8 cellular contexts compared by ENCODE assay signal in genomic region chr3:42118762-42119361, GRCh38. TPM values are rescaled to one million over a fixed set of nuclear protein-coding genes. Genes with fewer than 3 reads are reported as not detected.
DNase-seq lines count a peak whose midpoint lies in the region; ATAC-seq and TF ChIP-seq lines count a peak whose summit lies in the region.

No MANE protein-coding gene starts in this region.

- H3K27me3 ChIP-seq in body of pancreas = no peaks in the 10 kb centered on the region

- H3K27ac Mint-ChIP-seq in natural killer cell treated with Interleukin-12 subunit alpha and Interleukin-12 subunit beta and Interleukin-15 and Interleukin-18, amount 100 ng/mL, for 72 hours = no peak overlapping the region

- ATAC-seq in GM18508 (IDR thresholded peaks at IDR 0.05; ENCODE audit: insufficient read depth, unreplicated experiment) (peak; percentile 65), HG02840 (IDR thresholded peaks at IDR 0.05; ENCODE audit: low FRiP score, unreplicated experiment) (peak; percentile 58), body of pancreas (no peak), left lobe of liver (peak; percentile 57)
- no peak for ATAC-seq in natural killer cell treated with Interleukin-12 subunit alpha and Interleukin-12 subunit beta and Interleukin-15 and Interleukin-18, amount 100 ng/mL, for 72 hours

- peak; percentile 28 for TF ChIP-seq CTCF in C4-2B (conservative IDR thresholded peaks at IDR 0.05)
- peak in 4 of 7 experiments; percentile 29 to 37 (median 35) for TF ChIP-seq CTCF in body of pancreas (IDR thresholded peaks at IDR 0.05)

- H3K36me3 ChIP-seq in body of pancreas (replicated peaks in 1 of 2; ENCODE audit: insufficient read depth in 1 of 2, low read depth in 2 of 2) = no peaks in the 10 kb centered on the region

- H3K9me3 Mint-ChIP-seq in natural killer cell treated with Interleukin-12 subunit alpha and Interleukin-12 subunit beta and Interleukin-15 and Interleukin-18, amount 100 ng/mL, for 72 hours = no peaks in the 10 kb centered on the region

- peaks cover 27 to 34% of the 10 kb centered on the region in 2 donors for H3K4me1 Mint-ChIP-seq in natural killer cell treated with Interleukin-12 subunit alpha and Interleukin-12 subunit beta and Interleukin-15 and Interleukin-18, amount 100 ng/mL, for 72 hours (ENCODE audit: low read depth in 2 of 2)

- DNase-seq in NCI-H226 = peak; percentile 23
- peak; percentile 13 to 42 (median 32) for DNase-seq in body of pancreas
- no peak for DNase-seq in left lobe of liver (ENCODE audit: low spot score)
- DNase-seq in occipital lobe (lab: John Stamatoyannopoulos, UW) = no peak
- DNase-seq in natural killer cell treated with Interleukin-12 subunit alpha and Interleukin-12 subunit beta and Interleukin-15 and Interleukin-18, amount 100 ng/mL, for 72 hours (ENCODE audit: low spot score) = no peak

- H3K36me3 Mint-ChIP-seq in natural killer cell treated with Interleukin-12 subunit alpha and Interleukin-12 subunit beta and Interleukin-15 and Interleukin-18, amount 100 ng/mL, for 72 hours = no peaks in the 10 kb centered on the region

- WGBS in body of pancreas, 2 donors = 60 to 64% methylated on average over 2 of the region's 2 CpGs

- H3K4me3 ChIP-seq in body of pancreas = no peak overlapping the region

- H3K27me3 Mint-ChIP-seq in natural killer cell treated with Interleukin-12 subunit alpha and Interleukin-12 subunit beta and Interleukin-15 and Interleukin-18, amount 100 ng/mL, for 72 hours = no peaks in the 10 kb centered on the region

- intact Hi-C loops in body of pancreas (cut with DNase I) = no loop called here

- H3K4me1 ChIP-seq in body of pancreas = peaks cover 33% of the 10 kb centered on the region

- no peaks in the 10 kb centered on the region for H3K9me3 ChIP-seq in body of pancreas

- no peak for TF ChIP-seq POLR2A in body of pancreas (IDR thresholded peaks at IDR 0.05)

- no peak overlapping the region for H3K4me3 Mint-ChIP-seq in natural killer cell treated with Interleukin-12 subunit alpha and Interleukin-12 subunit beta and Interleukin-15 and Interleukin-18, amount 100 ng/mL, for 72 hours

- H3K27ac ChIP-seq in C4-2B (no peak overlapping the region), body of pancreas (peak overlapping the region in 1 of 4 donors; percentile 1)

RNA-seq across cellular contexts. Expression of gene TRAK1, which starts 27.7 kb away (rescaled TPM):
- total RNA-seq in body of pancreas (10 to 100 TPM; 17.1 to 24.1 TPM), left lobe of liver (11.2 TPM), occipital lobe (46.3 TPM)
- total RNA-seq in natural killer cell treated with Interleukin-12 subunit alpha and Interleukin-12 subunit beta and Interleukin-15 and Interleukin-18, amount 100 ng/mL, for 72 hours = 10 to 100 TPM; 32.3 to 48.0 TPM

Comparison
In these comparisons a context has a peak if more than half of its experiments do, and no peak if none do; other contexts are left out.
1. ATAC-seq: peak in GM18508 (single experiment), HG02840 (single experiment) and left lobe of liver (single experiment); none in body of pancreas (single experiment) and natural killer cell treated with Interleukin-12 subunit alpha and Interleukin-12 subunit beta and Interleukin-15 and Interleukin-18, amount 100 ng/mL, for 72 hours (0 of 2).
2. DNase-seq: peak in NCI-H226 (single experiment) and body of pancreas (4 of 4); none in left lobe of liver (single experiment), occipital lobe (single experiment) and natural killer cell treated with Interleukin-12 subunit alpha and Interleukin-12 subunit beta and Interleukin-15 and Interleukin-18, amount 100 ng/mL, for 72 hours (single experiment).